35 cellular contexts compared by ENCODE assay signal in genomic region chr10:128545216-128545615, GRCh38.
"Had no signal": no experiment of that assay in that cellular context is flagged by ENCODE, and none has a peak within 500 bp of the region (broad histone marks: within the 10 kb centered on the region; RNA-seq: fewer than 3 reads in every experiment).

No MANE protein-coding gene starts in this region.

- H3K9me3 ChIP-seq: MG63 had no signal

- H3K36me3 ChIP-seq: MG63 had no signal

- H3K4me3 ChIP-seq: MG63 had no signal

- H3K27me3 ChIP-seq: MG63 had no signal

- DNase-seq: Karpas-422, Kasumi-1, MG63, MM.1S, MV-4-11, NCI-H1048, NCI-H1092, NCI-H1092 treated with DMSO at 0.1 percent for 48 hours, NCI-H1105, NCI-H1105 treated with DMSO at 0.1 percent for 48 hours, NCI-H1417, NCI-H1417 treated with DMSO at 0.1 percent for 48 hours, NCI-H1436, NCI-H1436 treated with DMSO at 0.1 percent for 48 hours, NCI-H146, NCI-H1694, NCI-H1694 treated with DMSO at 0.1 percent for 48 hours, NCI-H187, NCI-H187 treated with DMSO at 0.1 percent for 48 hours, NCI-H1930, NCI-H2029, NCI-H2029 treated with DMSO at 0.1 percent for 48 hours, NCI-H2081, NCI-H2081 treated with DMSO at 0.1 percent for 48 hours, NCI-H2107, NCI-H2171, NCI-H2171 treated with DMSO at 0.1 percent for 48 hours, NCI-H2227 treated with DMSO at 0.1 percent for 48 hours, NCI-H226, NCI-H345, NCI-H446, NCI-H446 treated with DMSO at 0.1 percent for 48 hours, NCI-H510A, NCI-H510A treated with DMSO at 0.1 percent for 48 hours, NCI-H524 had no signal
